Comparison of ENCODE assay signal across 15 cellular contexts in genomic region chr7:32070051-32070405, GRCh38. TPM values are rescaled to one million over a fixed set of nuclear protein-coding genes. Genes with fewer than 3 reads are reported as not detected.
DNase-seq lines count a peak whose midpoint lies in the region; ATAC-seq and TF ChIP-seq lines count a peak whose summit lies in the region.
"Had no signal": no experiment of that assay in that cellular context is flagged by ENCODE, and none has a peak within 500 bp of the region (broad histone marks: within the 10 kb centered on the region; RNA-seq: fewer than 3 reads in every experiment).

No MANE protein-coding gene starts in this region.

- intact Hi-C loops in left ventricle myocardium superior (cut with micrococcal nuclease) = loop anchor here (5.0 kb wide), 1 partner anchor 87 kb away; no protein-coding TSS in a partner anchor

- peak overlapping the region; percentile 95 for H3K4me3 Mint-ChIP-seq in osteocyte (ENCODE audit: unreplicated experiment)
- H3K4me3 Mint-ChIP-seq: activated naive CD4-positive, alpha-beta T cell treated with anti-CD3 and anti-CD28 coated beads, Interleukin-2, amount 50 U/mL, for 24 hours had no signal

- H3K9me3 Mint-ChIP-seq in osteocyte (ENCODE audit: unreplicated experiment) = no peaks in the 10 kb centered on the region
- H3K9me3 Mint-ChIP-seq: activated naive CD4-positive, alpha-beta T cell treated with anti-CD3 and anti-CD28 coated beads, Interleukin-2, amount 50 U/mL, for 24 hours had no signal

- H3K4me3 ChIP-seq in AG04449 (ENCODE audit: low read depth, low read length) = peak overlapping the region; percentile 77
- H3K4me3 ChIP-seq in adipocyte (ENCODE audit: low read length) = peak overlapping the region; percentile 89
- H3K4me3 ChIP-seq: PC-9 had no signal

- H3K4me1 Mint-ChIP-seq in osteocyte (ENCODE audit: unreplicated experiment) = peaks cover 71% of the 10 kb centered on the region
- H3K4me1 Mint-ChIP-seq: activated naive CD4-positive, alpha-beta T cell treated with anti-CD3 and anti-CD28 coated beads, Interleukin-2, amount 50 U/mL, for 24 hours had no signal

- H3K27me3 ChIP-seq in adipocyte (replicated peaks; ENCODE audit: control insufficient read depth, insufficient read depth, low read length) = no peaks in the 10 kb centered on the region

- H3K27me3 Mint-ChIP-seq in osteocyte (ENCODE audit: unreplicated experiment) = no peaks in the 10 kb centered on the region

- CTCF ChIA-PET in AG04449 (lab: Yijun Ruan, JAX) = interaction anchor here (0.8 to 2.0 kb wide), 3 partner anchors 9 to 288 kb away, joined by 4 to 13 read pairs (median 8); no protein-coding TSS in a partner anchor

- TF ChIP-seq CTCF in AG04449 (IDR thresholded peaks at IDR 0.05; ENCODE audit: insufficient read depth, low read length, missing control alignments) = no peak
- TF ChIP-seq CTCF in osteocyte (IDR thresholded peaks at IDR 0.05) = no peak

- H3K4me1 ChIP-seq in adipocyte (ENCODE audit: control insufficient read depth, insufficient read depth, low read length) = peaks cover 27% of the 10 kb centered on the region

- POLR2A ChIA-PET in AG04449 (lab: Yijun Ruan, JAX) = interaction anchor here (1.5 to 3.8 kb wide), 3 partner anchors 11 to 122 kb away, joined by 5 to 17 read pairs (median 5); no protein-coding TSS in a partner anchor

- H3K27ac Mint-ChIP-seq in osteocyte (ENCODE audit: unreplicated experiment) = peak overlapping the region; percentile 95
- H3K27ac Mint-ChIP-seq: activated naive CD4-positive, alpha-beta T cell treated with anti-CD3 and anti-CD28 coated beads, Interleukin-2, amount 50 U/mL, for 24 hours had no signal

- H3K9ac ChIP-seq in adipocyte (ENCODE audit: low read length) = peak overlapping the region; percentile 92

- DNase-seq in AG04449 (ENCODE audit: low read depth, low spot score) (no peak), adipocyte (ENCODE audit: low read depth) (no peak), left ventricle myocardium superior (no peak), osteocyte (ENCODE audit: extremely low spot score, unreplicated experiment) (no peak), NCI-H82 (lab: John Stamatoyannopoulos, UW) (no peak), activated gamma-delta T cell (lab: John Stamatoyannopoulos, UW) (no peak)
- DNase-seq in activated CD4-positive, alpha-beta T cell treated with anti-CD3 and anti-CD28 coated beads, Interleukin-2, amount 50 U/mL, for 4 hours = no peak
- DNase-seq: activated CD4-positive, CD25-positive, alpha-beta regulatory T cell; AML-193; foreskin fibroblast; NCI-H1048; occipital lobe; PC-9 had no signal

- no peaks in the 10 kb centered on the region for H3K36me3 ChIP-seq in adipocyte (ENCODE audit: control insufficient read depth, insufficient read depth, low read length, severe bottlenecking)

- peaks cover 19% of the 10 kb centered on the region for H3K36me3 Mint-ChIP-seq in osteocyte (ENCODE audit: unreplicated experiment)
- H3K36me3 Mint-ChIP-seq: activated naive CD4-positive, alpha-beta T cell treated with anti-CD3 and anti-CD28 coated beads, Interleukin-2, amount 50 U/mL, for 24 hours had no signal

- no peaks in the 10 kb centered on the region for H3K9me3 ChIP-seq in adipocyte (ENCODE audit: control insufficient read depth, low read length)

- ATAC-seq in left ventricle myocardium superior = peak; percentile 1
- no peak for ATAC-seq in GM21447 (IDR thresholded peaks at IDR 0.05; ENCODE audit: unreplicated experiment)

RNA-seq across cellular contexts. Expression of gene PDE1C, which starts 0.2 kb away (rescaled TPM):
- 192 TPM for total RNA-seq in left ventricle myocardium superior
- 187 and 193 TPM in 2 replicates for total RNA-seq in osteocyte
